In the genomic region with DNA sequence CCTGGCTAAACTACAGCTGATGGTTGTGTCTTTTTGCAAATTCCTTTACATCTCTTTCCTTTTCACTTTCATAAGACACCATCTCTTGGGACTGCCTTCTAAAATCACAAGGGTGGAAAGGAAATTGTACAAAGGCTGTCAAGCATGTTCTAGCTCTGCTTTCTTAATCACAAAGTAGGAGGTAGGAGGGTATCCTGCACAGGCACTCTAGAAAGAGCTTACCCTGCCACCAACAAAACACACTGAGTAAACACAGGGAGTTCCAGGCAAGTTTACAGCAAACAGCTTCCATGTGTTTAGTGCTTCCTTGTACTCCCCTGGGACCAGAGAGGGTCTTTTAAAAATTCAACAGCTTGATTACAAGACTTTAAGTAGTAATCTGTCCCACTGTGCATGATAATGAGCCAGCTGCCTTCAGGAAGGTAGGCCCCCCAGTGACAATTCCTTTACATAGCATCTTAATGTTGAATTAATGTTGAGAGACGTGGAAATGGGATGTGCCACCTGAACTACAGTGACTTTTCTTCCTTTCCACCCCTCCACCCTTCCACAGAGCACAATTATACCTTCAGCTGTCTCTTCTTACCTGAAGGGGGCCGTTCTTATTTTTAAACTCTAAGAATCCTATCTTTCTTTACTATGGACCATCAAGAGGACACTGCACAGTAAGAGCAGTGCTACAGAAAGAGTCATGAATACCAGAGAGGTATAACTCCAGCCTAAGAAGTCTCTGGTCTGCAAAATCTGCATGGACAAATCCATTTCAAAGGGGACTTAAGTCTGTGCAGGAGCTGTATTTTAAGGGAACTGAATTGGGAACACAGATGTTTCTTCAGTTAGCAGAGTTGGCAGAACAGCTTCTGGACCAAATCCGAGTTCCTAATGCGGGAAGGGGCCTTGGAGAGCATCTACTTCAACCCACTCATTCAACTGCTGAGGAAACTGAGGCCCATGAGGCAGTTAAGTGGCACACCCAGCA, we compare ENCODE assay signal across 8 cellular contexts. TPM values are rescaled to one million over a fixed set of nuclear protein-coding genes. Genes with fewer than 3 reads are reported as not detected.
DNase-seq lines count a peak whose midpoint lies in the region; ATAC-seq and TF ChIP-seq lines count a peak whose summit lies in the region.

No MANE protein-coding gene starts in this region.

- H3K36me3 Mint-ChIP-seq in stimulated activated naive B cell treated with anti-CD40 and anti-IgM and Interleukin-4, amounts not matched to agents 10 μg/mL and 1 μg/mL and 100 μg/mL, for 72 hours = no peaks in the 10 kb centered on the region

- POLR2A ChIA-PET in HEK293T (lab: Yijun Ruan, JAX) = interaction anchor here (0.7 to 1.5 kb wide), 2 partner anchors 12 to 20 kb away, joined by 3 to 5 read pairs; no protein-coding TSS in a partner anchor

- peaks cover 0 to 4% of the 10 kb centered on the region in 2 donors for H3K27me3 Mint-ChIP-seq in stimulated activated naive B cell treated with anti-CD40 and anti-IgM and Interleukin-4, amounts not matched to agents 10 μg/mL and 1 μg/mL and 100 μg/mL, for 72 hours

- H3K27ac Mint-ChIP-seq in stimulated activated naive B cell treated with anti-CD40 and anti-IgM and Interleukin-4, amounts not matched to agents 10 μg/mL and 1 μg/mL and 100 μg/mL, for 72 hours = no peak overlapping the region

- H3K4me1 ChIP-seq in adipocyte (ENCODE audit: control insufficient read depth, insufficient read depth, low read length) = peaks cover 51% of the 10 kb centered on the region
- peaks cover 42% of the 10 kb centered on the region for H3K4me1 ChIP-seq in iPS-20b (ENCODE audit: insufficient read depth, low read length)

- H3K36me3 ChIP-seq in adipocyte (ENCODE audit: control insufficient read depth, insufficient read depth, low read length, severe bottlenecking) (peaks cover 3% of the 10 kb centered on the region), iPS-20b (ENCODE audit: insufficient read depth, low read depth, low read length) (peaks cover 5% of the 10 kb centered on the region; the same call in 1 of the 2 replicates)

- CTCF ChIA-PET in HEK293T (lab: Yijun Ruan, JAX) = interaction anchor here (0.7 to 1.6 kb wide), 9 partner anchors 28 to 783 kb away, joined by 3 read pairs; no protein-coding TSS in a partner anchor

- H3K9ac ChIP-seq in adipocyte (ENCODE audit: low read length) = peak overlapping the region; percentile 94
- peak overlapping the region; percentile 89 for H3K9ac ChIP-seq in iPS-20b (ENCODE audit: low read depth, low read length)

- no peak overlapping the region for H3K27ac ChIP-seq in iPS-20b (ENCODE audit: low read length)

- no peaks in the 10 kb centered on the region for H3K9me3 ChIP-seq in adipocyte (ENCODE audit: control insufficient read depth, low read length)
- H3K9me3 ChIP-seq in iPS-20b (ENCODE audit: insufficient read depth, low read depth, low read length) = no peaks in the 10 kb centered on the region

- intact Hi-C loops in posterior vena cava (cut with DNase I) = no loop called here

- no peaks in the 10 kb centered on the region for H3K27me3 ChIP-seq in adipocyte (replicated peaks; ENCODE audit: control insufficient read depth, insufficient read depth, low read length)
- H3K27me3 ChIP-seq in iPS-20b (ENCODE audit: insufficient read depth, low read length) = no peaks in the 10 kb centered on the region

- peak overlapping the region; percentile 16 to 25 for H3K4me3 Mint-ChIP-seq in stimulated activated naive B cell treated with anti-CD40 and anti-IgM and Interleukin-4, amounts not matched to agents 10 μg/mL and 1 μg/mL and 100 μg/mL, for 72 hours

- H3K4me1 Mint-ChIP-seq in stimulated activated naive B cell treated with anti-CD40 and anti-IgM and Interleukin-4, amounts not matched to agents 10 μg/mL and 1 μg/mL and 100 μg/mL, for 72 hours = peaks cover 19 to 28% of the 10 kb centered on the region in 2 donors

- no peaks in the 10 kb centered on the region for H3K9me3 Mint-ChIP-seq in stimulated activated naive B cell treated with anti-CD40 and anti-IgM and Interleukin-4, amounts not matched to agents 10 μg/mL and 1 μg/mL and 100 μg/mL, for 72 hours

- peak overlapping the region; percentile 96 for H3K4me3 ChIP-seq in adipocyte (ENCODE audit: low read length)
- H3K4me3 ChIP-seq in iPS-20b (ENCODE audit: low read length) = peak overlapping the region; percentile 90

- DNase-seq in AG08395 (ENCODE audit: low spot score) (peak; percentile 37), HEK293T (ENCODE audit: extremely low spot score) (peak; percentile 53), adipocyte (ENCODE audit: low read depth) (peak; percentile 53), posterior vena cava (ENCODE audit: low spot score) (no peak)
- DNase-seq in stimulated activated naive B cell treated with anti-CD40 and anti-IgM and Interleukin-4, amounts not matched to agents 10 μg/mL and 1 μg/mL and 100 μg/mL, for 72 hours = no peak
- no peak for DNase-seq in activated effector memory CD4-positive, alpha-beta T cell treated with Interleukin-2 at 50 U/mL for 16 hours
- no peak for DNase-seq in activated CD4-positive, alpha-beta T cell treated with anti-CD3 and anti-CD28 coated beads, Interleukin-2, amount 50 U/mL, for 48 hours

- ATAC-seq in stimulated activated naive B cell treated with anti-CD40 and anti-IgM and Interleukin-4, amounts not matched to agents 10 μg/mL and 1 μg/mL and 100 μg/mL, for 72 hours (replicated peaks) = peak; percentile 23 to 33

TF ChIP-seq in HEK293T, 16 proteins besides CTCF, POLR2A, EP300 and RAD21:
- TF ChIP-seq, protein P1, sequence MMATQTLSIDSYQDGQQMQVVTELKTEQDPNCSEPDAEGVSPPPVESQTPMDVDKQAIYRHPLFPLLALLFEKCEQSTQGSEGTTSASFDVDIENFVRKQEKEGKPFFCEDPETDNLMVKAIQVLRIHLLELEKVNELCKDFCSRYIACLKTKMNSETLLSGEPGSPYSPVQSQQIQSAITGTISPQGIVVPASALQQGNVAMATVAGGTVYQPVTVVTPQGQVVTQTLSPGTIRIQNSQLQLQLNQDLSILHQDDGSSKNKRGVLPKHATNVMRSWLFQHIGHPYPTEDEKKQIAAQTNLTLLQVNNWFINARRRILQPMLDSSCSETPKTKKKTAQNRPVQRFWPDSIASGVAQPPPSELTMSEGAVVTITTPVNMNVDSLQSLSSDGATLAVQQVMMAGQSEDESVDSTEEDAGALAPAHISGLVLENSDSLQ (IDR thresholded peaks at IDR 0.05) = no peak
- no peak for TF ChIP-seq FOXA1 (IDR thresholded peaks at IDR 0.05)
- TF ChIP-seq SUZ12 (IDR thresholded peaks at IDR 0.05) = no peak
- no peak for TF ChIP-seq ARNT (IDR thresholded peaks at IDR 0.05)

RNA-seq across cellular contexts. Expression of gene PLPP3, which starts 2.2 kb away (rescaled TPM):
- 100 to 1,000 TPM; 141 to 173 TPM for total RNA-seq in posterior vena cava

Comparison
In these comparisons a context has a peak if more than half of its experiments do, and no peak if none do; other contexts are left out.
1. DNase-seq: peak in AG08395 (single experiment), HEK293T (single experiment) and adipocyte (single experiment); none in stimulated activated naive B cell treated with anti-CD40 and anti-IgM and Interleukin-4, amounts not matched to agents 10 μg/mL and 1 μg/mL and 100 μg/mL, for 72 hours (single experiment), posterior vena cava (single experiment), activated effector memory CD4-positive, alpha-beta T cell treated with Interleukin-2 at 50 U/mL for 16 hours (single experiment) and activated CD4-positive, alpha-beta T cell treated with anti-CD3 and anti-CD28 coated beads, Interleukin-2, amount 50 U/mL, for 48 hours (0 of 2).